9 cellular contexts compared by ENCODE assay signal in genomic region chr11:13135385-13136271, GRCh38.
DNase-seq lines count a peak whose midpoint lies in the region; ATAC-seq, FAIRE-seq and TF ChIP-seq lines count a peak whose summit lies in the region.
"Had no signal": no experiment of that assay in that cellular context is flagged by ENCODE, and none has a peak within 500 bp of the region (broad histone marks: within the 10 kb centered on the region; RNA-seq: fewer than 3 reads in every experiment).

No MANE protein-coding gene starts in this region.

- no peak for ATAC-seq in stimulated activated naive B cell treated with anti-CD40 and anti-IgM and Interleukin-4, amounts not matched to agents 10 μg/mL and 1 μg/mL and 100 μg/mL, for 72 hours (replicated peaks)

- H4K8ac ChIP-seq in mesendoderm (ENCODE audit: low read depth, low read length) = no peak overlapping the region

- CTCF ChIA-PET in Caco-2 (lab: Charles Lee) = no interaction called here

- no peak overlapping the region for H2AK5ac ChIP-seq in mesendoderm (ENCODE audit: low read length)

- H3K4me1 ChIP-seq in Caco-2 = peaks cover 46% of the 10 kb centered on the region
- H3K4me1 ChIP-seq in mesendoderm (ENCODE audit: control insufficient read depth, low read depth, low read length) = no peaks in the 10 kb centered on the region
- peaks cover 5 to 7% of the 10 kb centered on the region in 2 donors for H3K4me1 ChIP-seq in small intestine (ENCODE audit: control insufficient read depth in 2 of 2, insufficient read depth in 1 of 2, low read depth in 1 of 2, low read length in 1 of 2)

- intact Hi-C loops in Caco-2 (cut with micrococcal nuclease; ENCODE audit: unreplicated experiment) = no loop called here

- no peak overlapping the region for H3K56ac ChIP-seq in mesendoderm (ENCODE audit: low read length)

- H3K9me3 Mint-ChIP-seq in Caco-2 (ENCODE audit: unreplicated experiment) (peaks cover 10% of the 10 kb centered on the region), brain (peaks cover 2 to 11% (median 5%) of the 10 kb centered on the region in 5 experiments)
- H3K9me3 Mint-ChIP-seq in stimulated activated naive B cell treated with anti-CD40 and anti-IgM and Interleukin-4, amounts not matched to agents 10 μg/mL and 1 μg/mL and 100 μg/mL, for 72 hours = peaks cover 3 to 7% of the 10 kb centered on the region in 2 donors

- H3K4me3 ChIP-seq in Caco-2 (ENCODE audit: low read depth, low read length) (no peak overlapping the region), mesendoderm (ENCODE audit: low read length) (no peak overlapping the region), small intestine (ENCODE audit: low read depth in 1 of 2, low read length in 2 of 2) (no peak overlapping the region)
- H3K4me3 ChIP-seq: thyroid gland had no signal

- BruUV-seq in Caco-2 (replicated peaks; lab: Mats Ljungman, UMichigan) = no TSS peak

- no peaks in the 10 kb centered on the region for H3K79me2 ChIP-seq in mesendoderm (ENCODE audit: control insufficient read depth, insufficient read depth, low read length)

- H3K9me3 ChIP-seq in Caco-2 (peaks cover 8% of the 10 kb centered on the region), small intestine (ENCODE audit: control insufficient read depth, low read depth) (no peaks in the 10 kb centered on the region)
- H3K9me3 ChIP-seq: thyroid gland had no signal

- POLR2A ChIA-PET in Caco-2 (lab: Charles Lee) = no interaction called here

- H2BK5ac ChIP-seq in mesendoderm (ENCODE audit: low read length) = no peak overlapping the region

- no peak overlapping the region for H3K18ac ChIP-seq in mesendoderm (ENCODE audit: low read length)

- H3K27me3 ChIP-seq in Caco-2 (replicated peaks; ENCODE audit: control insufficient read depth, insufficient read depth, low read length) (no peaks in the 10 kb centered on the region), mesendoderm (ENCODE audit: insufficient read depth, low read length, poor library complexity) (no peaks in the 10 kb centered on the region), small intestine (ENCODE audit: control insufficient read depth in 2 of 2, insufficient read depth in 2 of 2, low read length in 2 of 2) (no peaks in the 10 kb centered on the region)
- H3K27me3 ChIP-seq: thyroid gland had no signal

- H3K4me1 Mint-ChIP-seq in Caco-2 (ENCODE audit: low read depth, unreplicated experiment) (peaks cover 39% of the 10 kb centered on the region), brain (peaks cover 45% of the 10 kb centered on the region)
- peaks cover 3 to 8% of the 10 kb centered on the region in 2 donors for H3K4me1 Mint-ChIP-seq in stimulated activated naive B cell treated with anti-CD40 and anti-IgM and Interleukin-4, amounts not matched to agents 10 μg/mL and 1 μg/mL and 100 μg/mL, for 72 hours

- H3K36me3 Mint-ChIP-seq in Caco-2 (ENCODE audit: insufficient read depth, unreplicated experiment) (no peaks in the 10 kb centered on the region), brain (no peaks in the 10 kb centered on the region)
- H3K36me3 Mint-ChIP-seq in stimulated activated naive B cell treated with anti-CD40 and anti-IgM and Interleukin-4, amounts not matched to agents 10 μg/mL and 1 μg/mL and 100 μg/mL, for 72 hours = no peaks in the 10 kb centered on the region

- no peak for FAIRE-seq in small intestine (lab: Jason Lieb, UNC)

- DNase-seq in Caco-2 = peak in 1 of 2 experiments; percentile 42
- peak; percentile 74 for DNase-seq in NCI-H146 (lab: John Stamatoyannopoulos, UW)
- DNase-seq in mesendoderm = peak; percentile 46
- no peak for DNase-seq in ureter (ENCODE audit: low spot score)
- no peak for DNase-seq in stimulated activated naive B cell treated with anti-CD40 and anti-IgM and Interleukin-4, amounts not matched to agents 10 μg/mL and 1 μg/mL and 100 μg/mL, for 72 hours
- DNase-seq in small intestine = no peak
- DNase-seq in activated T-cell treated with anti-CD3 and anti-CD28 coated beads, Interleukin-2, amount 50 U/mL, for 1 hour = no peak

- H3K27ac Mint-ChIP-seq in Caco-2 (ENCODE audit: unreplicated experiment) (peak overlapping the region; percentile 18), brain (peak overlapping the region; percentile 44 to 96 (median 81))
- H3K27ac Mint-ChIP-seq in stimulated activated naive B cell treated with anti-CD40 and anti-IgM and Interleukin-4, amounts not matched to agents 10 μg/mL and 1 μg/mL and 100 μg/mL, for 72 hours = no peak overlapping the region

- no CpG with 5 or more reads among the region's 3 CpGs for WGBS in mesendoderm (ENCODE audit: extremely low coverage, insufficient coverage, low lambda C conversion rate)
- 34 to 51% (median 41%) methylated on average over 3 of the region's 3 CpGs for WGBS in small intestine, 3 donors

- H3K4me3 Mint-ChIP-seq in Caco-2 (ENCODE audit: unreplicated experiment) = no peak overlapping the region
- H3K4me3 Mint-ChIP-seq in brain = peak overlapping the region in 1 of 5 experiments; percentile 27
- H3K4me3 Mint-ChIP-seq in stimulated activated naive B cell treated with anti-CD40 and anti-IgM and Interleukin-4, amounts not matched to agents 10 μg/mL and 1 μg/mL and 100 μg/mL, for 72 hours = no peak overlapping the region

- no peak overlapping the region for H3K9ac ChIP-seq in mesendoderm (ENCODE audit: low read length)

- no peak overlapping the region for H3K4ac ChIP-seq in mesendoderm (ENCODE audit: low read depth, low read length)

- H3K36me3 ChIP-seq in Caco-2 (ENCODE audit: control insufficient read depth, insufficient read depth, low read length) = no peaks in the 10 kb centered on the region
- H3K36me3 ChIP-seq in mesendoderm (ENCODE audit: control insufficient read depth, insufficient read depth, low read length) = no peaks in the 10 kb centered on the region
- H3K36me3 ChIP-seq in small intestine (ENCODE audit: control insufficient read depth in 2 of 2, insufficient read depth in 2 of 2, low read length in 2 of 2) = peaks cover 0 to 2% of the 10 kb centered on the region in 2 donors
- H3K36me3 ChIP-seq: thyroid gland had no signal

- H3K27me3 Mint-ChIP-seq in Caco-2 (ENCODE audit: insufficient read depth, unreplicated experiment) (peaks cover under 1% of the 10 kb centered on the region), brain (peaks cover 9% of the 10 kb centered on the region)
- peaks cover 0 to 19% of the 10 kb centered on the region in 2 donors for H3K27me3 Mint-ChIP-seq in stimulated activated naive B cell treated with anti-CD40 and anti-IgM and Interleukin-4, amounts not matched to agents 10 μg/mL and 1 μg/mL and 100 μg/mL, for 72 hours

- no peak overlapping the region for H4K5ac ChIP-seq in mesendoderm (ENCODE audit: low read length)

- no peak for TF ChIP-seq CTCF in Caco-2 (IDR thresholded peaks at IDR 0.05; ENCODE audit: insufficient read depth in 1 of 2, low read depth in 1 of 2, low read length in 1 of 2, severe bottlenecking in 1 of 2, unreplicated experiment in 1 of 2)
- TF ChIP-seq CTCF in brain (conservative IDR thresholded peaks at IDR 0.05) = no peak

- no peak overlapping the region for H3K4me2 ChIP-seq in mesendoderm (ENCODE audit: low read length)

- H3K23ac ChIP-seq in mesendoderm (ENCODE audit: low read length) = no peak overlapping the region

- no peak overlapping the region for H2BK15ac ChIP-seq in mesendoderm (replicated peaks; ENCODE audit: low read depth)

- H3K27ac ChIP-seq in mesendoderm (ENCODE audit: low read depth, low read length) (no peak overlapping the region), small intestine (ENCODE audit: low read depth in 1 of 2, low read length in 1 of 2) (no peak overlapping the region)
- H3K27ac ChIP-seq: thyroid gland had no signal

- no peak overlapping the region for H2BK120ac ChIP-seq in mesendoderm (ENCODE audit: low read depth, low read length)

- H3K79me1 ChIP-seq in mesendoderm (ENCODE audit: low read length) = no peaks in the 10 kb centered on the region

Comparison
In these comparisons a context has a peak if more than half of its experiments do, and no peak if none do; other contexts are left out.
1. DNase-seq: peak in NCI-H146 (single experiment) and mesendoderm (single experiment); none in ureter (single experiment), stimulated activated naive B cell treated with anti-CD40 and anti-IgM and Interleukin-4, amounts not matched to agents 10 μg/mL and 1 μg/mL and 100 μg/mL, for 72 hours (single experiment), small intestine (single experiment) and activated T-cell treated with anti-CD3 and anti-CD28 coated beads, Interleukin-2, amount 50 U/mL, for 1 hour (single experiment).